Comparison of ENCODE assay signal across 10 cellular contexts in genomic region chr6:149751239-149751638, GRCh38. TPM values are rescaled to one million over a fixed set of nuclear protein-coding genes. Genes with fewer than 3 reads are reported as not detected.
A peak's percentile ranks its signal among the peaks of the same experiment; 100 is the strongest.
DNase-seq lines count a peak whose midpoint lies in the region; ATAC-seq and TF ChIP-seq lines count a peak whose summit lies in the region.
"Had no signal": no experiment of that assay in that cellular context is flagged by ENCODE, and none has a peak within 500 bp of the region (broad histone marks: within the 10 kb centered on the region; RNA-seq: fewer than 3 reads in every experiment).

No MANE protein-coding gene starts in this region.

- no peaks in the 10 kb centered on the region for H3K9me3 ChIP-seq in skeletal muscle tissue (ENCODE audit: control insufficient read depth in 3 of 3, low read length in 3 of 3)

- no peaks in the 10 kb centered on the region for H3K27me3 Mint-ChIP-seq in activated T-cell treated with anti-CD3 and anti-CD28 coated beads, Interleukin-2, amount 50 U/mL, for 4 hours (ENCODE audit: low read depth)
- no peaks in the 10 kb centered on the region for H3K27me3 Mint-ChIP-seq in effector memory CD8-positive, alpha-beta T cell

- H3K9ac ChIP-seq in skeletal muscle tissue (ENCODE audit: low read depth in 1 of 3, low read length in 3 of 3), result peak overlapping the region in 2 of 3 donors; percentile 99

- peaks cover 14 to 28% (median 17%) of the 10 kb centered on the region in 3 donors for H3K4me1 ChIP-seq in skeletal muscle tissue (ENCODE audit: control insufficient read depth in 3 of 3, insufficient read depth in 3 of 3, low read length in 3 of 3)

- TF ChIP-seq CTCF in RWPE1 (conservative IDR thresholded peaks at IDR 0.05; ENCODE audit: low read depth), result no peak

- no peak overlapping the region for H3K27ac Mint-ChIP-seq in effector memory CD8-positive, alpha-beta T cell

- no peaks in the 10 kb centered on the region for H3K27me3 ChIP-seq in skeletal muscle tissue (ENCODE audit: control insufficient read depth in 3 of 3, insufficient read depth in 3 of 3, low read length in 3 of 3)

- no peak for DNase-seq in activated T-cell treated with anti-CD3 and anti-CD28 coated beads, Interleukin-2, amount 50 U/mL, for 4 hours
- no peak for DNase-seq in activated T-cell treated with anti-CD3 and anti-CD28 coated beads, Interleukin-2, amount 50 U/mL, for 48 hours
- no peak for DNase-seq in RWPE1 (ENCODE audit: low spot score)
- no peak for DNase-seq in effector memory CD8-positive, alpha-beta T cell
- DNase-seq in NCI-H2107 (lab: John Stamatoyannopoulos, UW), result no peak
- DNase-seq in middle frontal gyrus (ENCODE audit: extremely low spot score, low spot score), result no peak
- DNase-seq in COLO829 (ENCODE audit: low spot score), result no peak
- DNase-seq: NCI-H524 treated with DMSO at 0.1 percent for 48 hours, T1000 had no signal

- peaks cover 31% of the 10 kb centered on the region for H3K4me1 Mint-ChIP-seq in activated T-cell treated with anti-CD3 and anti-CD28 coated beads, Interleukin-2, amount 50 U/mL, for 4 hours (ENCODE audit: low read depth)
- peaks cover 22 to 25% of the 10 kb centered on the region in 2 donors for H3K4me1 Mint-ChIP-seq in effector memory CD8-positive, alpha-beta T cell (ENCODE audit: low read depth in 2 of 2)

- H3K4me3 ChIP-seq in skeletal muscle tissue (ENCODE audit: low read length in 3 of 3), result peak overlapping the region in 1 of 3 donors; percentile 99

- H3K4me3 Mint-ChIP-seq in activated T-cell treated with anti-CD3 and anti-CD28 coated beads, Interleukin-2, amount 50 U/mL, for 4 hours, result peak overlapping the region; percentile 89
- H3K4me3 Mint-ChIP-seq in effector memory CD8-positive, alpha-beta T cell, result peak overlapping the region; percentile 84 to 88

- H3K36me3 ChIP-seq in skeletal muscle tissue (ENCODE audit: control insufficient read depth in 3 of 3, insufficient read depth in 3 of 3, low read length in 3 of 3), result peaks cover 0 to 3% (median 2%) of the 10 kb centered on the region in 3 donors

- ATAC-seq in activated T-cell treated with anti-CD3 and anti-CD28 coated beads, Interleukin-2, amount 50 U/mL, for 4 hours, result no peak
- ATAC-seq in effector memory CD8-positive, alpha-beta T cell (replicated peaks), result no peak

- H3K9me3 Mint-ChIP-seq in activated T-cell treated with anti-CD3 and anti-CD28 coated beads, Interleukin-2, amount 50 U/mL, for 4 hours, result no peaks in the 10 kb centered on the region
- H3K9me3 Mint-ChIP-seq in effector memory CD8-positive, alpha-beta T cell, result no peaks in the 10 kb centered on the region

- H3K27ac ChIP-seq in RWPE1 (peak overlapping the region; percentile 91), skeletal muscle tissue (ENCODE audit: low read depth, low read length) (peak overlapping the region; percentile 93)

- POLR2A ChIA-PET in RWPE1 (lab: Yijun Ruan, JAX; ENCODE audit: low non-redundant PET), result no interaction called here

- CTCF ChIA-PET in RWPE1 (lab: Yijun Ruan, JAX), result no interaction called here

- no peaks in the 10 kb centered on the region for H3K36me3 Mint-ChIP-seq in activated T-cell treated with anti-CD3 and anti-CD28 coated beads, Interleukin-2, amount 50 U/mL, for 4 hours (ENCODE audit: insufficient read depth)
- peaks cover 37% of the 10 kb centered on the region for H3K36me3 Mint-ChIP-seq in effector memory CD8-positive, alpha-beta T cell (ENCODE audit: insufficient read depth)

RNA-seq across cellular contexts. Expression of gene PCMT1, which starts 1.7 kb away (rescaled TPM):
- total RNA-seq in activated T-cell treated with anti-CD3 and anti-CD28 coated beads, Interleukin-2, amount 50 U/mL, for 4 hours, result 10 to 100 TPM; 85.0 to 87.4 (median 87.1) TPM
- 63.7 TPM for total RNA-seq in skeletal muscle tissue

RNA-seq across cellular contexts. Expression of gene NUP43, which starts 4.9 kb away (rescaled TPM):
- total RNA-seq in activated T-cell treated with anti-CD3 and anti-CD28 coated beads, Interleukin-2, amount 50 U/mL, for 4 hours, result 10 to 100 TPM; 54.1 to 67.1 (median 62.8) TPM
- total RNA-seq in skeletal muscle tissue, result 17.2 TPM

RNA-seq across cellular contexts. Expression of gene LATS1, which starts 33.3 kb away (rescaled TPM):
- 10 to 100 TPM; 29.7 to 35.5 (median 35.3) TPM for total RNA-seq in activated T-cell treated with anti-CD3 and anti-CD28 coated beads, Interleukin-2, amount 50 U/mL, for 4 hours
- 15.1 TPM for total RNA-seq in skeletal muscle tissue
